ENCODE assay signal across 26 cellular contexts in the genomic region with DNA sequence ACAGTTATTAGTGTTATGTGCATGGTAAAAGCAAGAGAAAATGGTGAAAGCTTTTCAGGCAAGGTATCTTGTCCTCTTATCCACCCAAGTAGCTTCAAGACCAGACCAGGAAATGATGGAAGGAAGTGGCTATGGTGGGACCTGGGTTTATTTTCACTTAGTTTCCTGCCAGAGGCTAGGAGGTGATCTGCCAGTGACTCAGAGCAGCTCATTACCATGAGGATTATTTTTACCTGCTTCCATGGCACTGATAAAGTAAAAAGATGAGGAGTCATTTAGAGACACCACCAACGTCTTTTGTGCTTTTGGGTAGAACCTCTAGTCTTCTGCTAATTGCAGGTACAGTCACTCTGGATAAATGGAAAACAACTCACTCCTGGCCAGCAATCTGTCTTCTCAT.
"Had no signal": no experiment of that assay in that cellular context is flagged by ENCODE, and none has a peak within 500 bp of the region (broad histone marks: within the 10 kb centered on the region; RNA-seq: fewer than 3 reads in every experiment).

No MANE protein-coding gene starts in this region.

- H3K27me3 ChIP-seq: colonic mucosa, left lung, neural progenitor cell, right lobe of liver, transverse colon, vagina had no signal

- H3K4me1 ChIP-seq: colonic mucosa, esophagus squamous epithelium, left lung, neural progenitor cell, parathyroid adenoma, right lobe of liver, transverse colon, vagina had no signal

- H3K4me3 Mint-ChIP-seq: effector memory CD8-positive, alpha-beta T cell; naive thymus-derived CD4-positive, alpha-beta T cell; nephron; neural progenitor cell; stimulated activated naive B cell treated with anti-CD40 and anti-IgM and Interleukin-4, amounts not matched to agents 10 μg/mL and 1 μg/mL and 100 μg/mL, for 72 hours; stimulated activated naive CD8-positive, alpha-beta T cell treated with anti-CD3 and anti-CD28 coated beads, Interleukin-15, Interleukin-2, amounts not matched to agents 100 ng/mL and 50 ng/mL, for 24 hours had no signal

- H3K4me1 Mint-ChIP-seq: naive thymus-derived CD4-positive, alpha-beta T cell; nephron; stimulated activated naive B cell treated with anti-CD40 and anti-IgM and Interleukin-4, amounts not matched to agents 10 μg/mL and 1 μg/mL and 100 μg/mL, for 72 hours had no signal

- H3K36me3 ChIP-seq: colonic mucosa, esophagus squamous epithelium, left lung, neural progenitor cell, right lobe of liver, transverse colon, vagina had no signal

- H2AFZ ChIP-seq: neural progenitor cell, parathyroid adenoma had no signal

- H3K27me3 Mint-ChIP-seq: effector memory CD8-positive, alpha-beta T cell; progenitor cell of endocrine pancreas had no signal

- H3K27ac Mint-ChIP-seq: effector memory CD8-positive, alpha-beta T cell; naive thymus-derived CD4-positive, alpha-beta T cell; nephron; neural progenitor cell; progenitor cell of endocrine pancreas; stimulated activated naive B cell treated with anti-CD40 and anti-IgM and Interleukin-4, amounts not matched to agents 10 μg/mL and 1 μg/mL and 100 μg/mL, for 72 hours; stimulated activated naive CD8-positive, alpha-beta T cell treated with anti-CD3 and anti-CD28 coated beads, Interleukin-15, Interleukin-2, amounts not matched to agents 100 ng/mL and 50 ng/mL, for 24 hours had no signal

- H3K79me2 ChIP-seq: parathyroid adenoma had no signal

- DNase-seq: colonic mucosa; dermis blood vessel endothelial cell; effector memory CD8-positive, alpha-beta T cell; erythroblast; esophagus squamous epithelium; hypothalamus; kidney; left cardiac atrium; left lung; mesenchymal stem cell; midbrain; naive thymus-derived CD4-positive, alpha-beta T cell; right lobe of liver; small intestine; stimulated activated CD4-positive, alpha-beta T cell treated with anti-CD3 and anti-CD28 coated beads, Interleukin-15, amount 100 ng/mL, for 24 hours; stimulated activated CD4-positive, alpha-beta T cell treated with anti-CD3 and anti-CD28 coated beads, Interleukin-2, amount 100 ng/mL, for 48 hours; stimulated activated naive B cell treated with anti-CD40 and anti-IgM and Interleukin-4, amounts not matched to agents 10 μg/mL and 1 μg/mL and 100 μg/mL, for 72 hours; transverse colon had no signal

- FAIRE-seq: endometrium, frontal cortex, kidney, small intestine had no signal

- H3K9me3 ChIP-seq: colonic mucosa, esophagus squamous epithelium, left lung, right lobe of liver, transverse colon, vagina had no signal

- H3K4me2 ChIP-seq: neural progenitor cell had no signal

- H3K9ac ChIP-seq: neural progenitor cell, parathyroid adenoma had no signal

- H3K9me3 Mint-ChIP-seq: stimulated activated naive CD8-positive, alpha-beta T cell treated with anti-CD3 and anti-CD28 coated beads, Interleukin-15, Interleukin-2, amounts not matched to agents 100 ng/mL and 50 ng/mL, for 24 hours had no signal

- H3K27ac ChIP-seq: colonic mucosa, esophagus squamous epithelium, left lung, neural progenitor cell, parathyroid adenoma, right lobe of liver, transverse colon, vagina had no signal

- H3K36me3 Mint-ChIP-seq: naive thymus-derived CD4-positive, alpha-beta T cell; neural progenitor cell; stimulated activated naive B cell treated with anti-CD40 and anti-IgM and Interleukin-4, amounts not matched to agents 10 μg/mL and 1 μg/mL and 100 μg/mL, for 72 hours had no signal

- H3K4me3 ChIP-seq: colonic mucosa, esophagus squamous epithelium, left lung, neural progenitor cell, right lobe of liver, transverse colon, vagina had no signal
